1 cellular context compared by ENCODE assay signal in genomic region chr7:29495618-29496017, GRCh38.
TF ChIP-seq lines count a peak whose summit lies in the region.

No MANE protein-coding gene starts in this region.

TF ChIP-seq in WTC11, 78 proteins besides CTCF, POLR2A, EP300 and RAD21 (continued from another document):
- TF ChIP-seq ZNF532 (CRISPR knock-in tag; IDR thresholded peaks at IDR 0.05; ENCODE audit: borderline replicate concordance) (no peak), ZNF281 (CRISPR knock-in tag; IDR thresholded peaks at IDR 0.05) (no peak), NR3C1 (CRISPR knock-in tag; conservative IDR thresholded peaks at IDR 0.05; ENCODE audit: low read depth) (no peak), HMGA2 (CRISPR knock-in tag; IDR thresholded peaks at IDR 0.05) (no peak)
- TF ChIP-seq, protein P1, sequence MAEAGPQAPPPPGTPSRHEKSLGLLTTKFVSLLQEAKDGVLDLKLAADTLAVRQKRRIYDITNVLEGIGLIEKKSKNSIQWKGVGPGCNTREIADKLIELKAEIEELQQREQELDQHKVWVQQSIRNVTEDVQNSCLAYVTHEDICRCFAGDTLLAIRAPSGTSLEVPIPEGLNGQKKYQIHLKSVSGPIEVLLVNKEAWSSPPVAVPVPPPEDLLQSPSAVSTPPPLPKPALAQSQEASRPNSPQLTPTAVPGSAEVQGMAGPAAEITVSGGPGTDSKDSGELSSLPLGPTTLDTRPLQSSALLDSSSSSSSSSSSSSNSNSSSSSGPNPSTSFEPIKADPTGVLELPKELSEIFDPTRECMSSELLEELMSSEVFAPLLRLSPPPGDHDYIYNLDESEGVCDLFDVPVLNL (CRISPR knock-in tag; IDR thresholded peaks at IDR 0.05; ENCODE audit: borderline replicate concordance, low read depth) = no peak
- TF ChIP-seq, protein P2, sequence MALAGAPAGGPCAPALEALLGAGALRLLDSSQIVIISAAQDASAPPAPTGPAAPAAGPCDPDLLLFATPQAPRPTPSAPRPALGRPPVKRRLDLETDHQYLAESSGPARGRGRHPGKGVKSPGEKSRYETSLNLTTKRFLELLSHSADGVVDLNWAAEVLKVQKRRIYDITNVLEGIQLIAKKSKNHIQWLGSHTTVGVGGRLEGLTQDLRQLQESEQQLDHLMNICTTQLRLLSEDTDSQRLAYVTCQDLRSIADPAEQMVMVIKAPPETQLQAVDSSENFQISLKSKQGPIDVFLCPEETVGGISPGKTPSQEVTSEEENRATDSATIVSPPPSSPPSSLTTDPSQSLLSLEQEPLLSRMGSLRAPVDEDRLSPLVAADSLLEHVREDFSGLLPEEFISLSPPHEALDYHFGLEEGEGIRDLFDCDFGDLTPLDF (CRISPR knock-in tag; IDR thresholded peaks at IDR 0.05) = no peak
- TF ChIP-seq, protein P3, sequence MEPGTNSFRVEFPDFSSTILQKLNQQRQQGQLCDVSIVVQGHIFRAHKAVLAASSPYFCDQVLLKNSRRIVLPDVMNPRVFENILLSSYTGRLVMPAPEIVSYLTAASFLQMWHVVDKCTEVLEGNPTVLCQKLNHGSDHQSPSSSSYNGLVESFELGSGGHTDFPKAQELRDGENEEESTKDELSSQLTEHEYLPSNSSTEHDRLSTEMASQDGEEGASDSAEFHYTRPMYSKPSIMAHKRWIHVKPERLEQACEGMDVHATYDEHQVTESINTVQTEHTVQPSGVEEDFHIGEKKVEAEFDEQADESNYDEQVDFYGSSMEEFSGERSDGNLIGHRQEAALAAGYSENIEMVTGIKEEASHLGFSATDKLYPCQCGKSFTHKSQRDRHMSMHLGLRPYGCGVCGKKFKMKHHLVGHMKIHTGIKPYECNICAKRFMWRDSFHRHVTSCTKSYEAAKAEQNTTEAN (CRISPR knock-in tag; IDR thresholded peaks at IDR 0.05) = no peak
